ENCODE assay signal across 13 cellular contexts in genomic region chr7:140039071-140039470, GRCh38. TPM values are rescaled to one million over a fixed set of nuclear protein-coding genes. Genes with fewer than 3 reads are reported as not detected.
"Had no signal": no experiment of that assay in that cellular context is flagged by ENCODE, and none has a peak within 500 bp of the region (broad histone marks: within the 10 kb centered on the region; RNA-seq: fewer than 3 reads in every experiment).

No MANE protein-coding gene starts in this region.

- ATAC-seq: activated T-cell treated with anti-CD3 and anti-CD28 coated beads, Interleukin-2, amount 50 U/mL, for 4 hours; left colon; pancreas had no signal

- H3K9me3 Mint-ChIP-seq: activated T-cell treated with anti-CD3 and anti-CD28 coated beads, Interleukin-2, amount 50 U/mL, for 4 hours had no signal

- DNase-seq: activated CD4-positive, alpha-beta T cell treated with anti-CD3 and anti-CD28 coated beads for 1 hour; activated gamma-delta T cell treated with Interleukin-2 at 50 U/mL for 16 hours; activated T-cell treated with anti-CD3 and anti-CD28 coated beads, Interleukin-2, amount 50 U/mL, for 4 hours; cerebellar nuclear complex; left colon; mesenchymal stem cell; pancreas; SJCRH30; stimulated activated CD4-positive, alpha-beta T cell treated with anti-CD3 and anti-CD28 coated beads, Interleukin-15, amount 100 ng/mL, for 24 hours; stimulated activated CD4-positive, alpha-beta T cell treated with anti-CD3 and anti-CD28 coated beads, Interleukin-4, amount 100 ng/mL, for 24 hours; stomach; T-helper 9 cell had no signal

- H3K4me3 Mint-ChIP-seq: activated T-cell treated with anti-CD3 and anti-CD28 coated beads, Interleukin-2, amount 50 U/mL, for 4 hours had no signal

- FAIRE-seq: pancreas, urothelium cell line had no signal

RNA-seq across cellular contexts. Expression of gene PARP12, which starts 23.7 kb away (rescaled TPM):
- total RNA-seq: SJCRH30 had no signal
